ENCODE assay signal across 8 cellular contexts in the genomic region with DNA sequence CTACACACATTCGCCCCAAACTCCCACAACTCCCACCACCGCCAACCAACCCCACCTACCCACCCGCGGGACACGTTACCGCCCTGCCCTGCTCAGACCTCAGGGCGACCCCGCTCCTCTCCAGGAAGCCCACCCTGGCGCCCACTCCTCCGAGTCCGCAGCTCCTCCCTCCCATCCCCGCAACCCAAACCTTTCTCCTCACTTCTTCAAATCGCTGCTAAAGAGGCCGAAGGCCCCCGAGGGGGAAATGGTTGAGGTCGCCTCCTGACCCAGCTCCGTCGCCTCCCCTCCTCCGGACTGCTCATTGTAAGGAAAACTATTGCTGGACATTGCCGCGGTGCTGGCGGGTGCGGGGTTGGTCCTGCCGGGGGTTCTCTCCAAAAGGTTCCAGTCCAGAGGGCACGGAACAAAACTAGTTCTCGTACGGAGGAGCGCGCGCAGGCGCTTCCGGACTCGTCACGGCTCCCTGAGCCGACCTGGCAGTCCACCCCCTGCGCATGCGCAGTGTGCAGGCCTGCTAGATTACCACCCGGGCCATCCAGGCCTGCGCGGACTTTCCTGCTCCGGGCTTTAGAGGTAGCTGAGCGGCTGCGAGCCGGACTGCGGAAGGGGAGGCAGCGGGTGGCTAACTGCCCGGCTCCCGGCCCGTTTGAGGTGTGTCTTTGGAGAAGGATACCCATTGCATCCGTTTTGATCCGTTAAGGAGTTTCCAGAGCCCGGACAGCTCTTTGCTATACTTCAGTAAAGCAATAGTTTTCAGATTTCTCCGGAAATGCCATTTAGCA. TPM values are rescaled to one million over a fixed set of nuclear protein-coding genes. Genes with fewer than 3 reads are reported as not detected.
DNase-seq lines count a peak whose midpoint lies in the region; ATAC-seq, FAIRE-seq and TF ChIP-seq lines count a peak whose summit lies in the region.

A gene with protein sequence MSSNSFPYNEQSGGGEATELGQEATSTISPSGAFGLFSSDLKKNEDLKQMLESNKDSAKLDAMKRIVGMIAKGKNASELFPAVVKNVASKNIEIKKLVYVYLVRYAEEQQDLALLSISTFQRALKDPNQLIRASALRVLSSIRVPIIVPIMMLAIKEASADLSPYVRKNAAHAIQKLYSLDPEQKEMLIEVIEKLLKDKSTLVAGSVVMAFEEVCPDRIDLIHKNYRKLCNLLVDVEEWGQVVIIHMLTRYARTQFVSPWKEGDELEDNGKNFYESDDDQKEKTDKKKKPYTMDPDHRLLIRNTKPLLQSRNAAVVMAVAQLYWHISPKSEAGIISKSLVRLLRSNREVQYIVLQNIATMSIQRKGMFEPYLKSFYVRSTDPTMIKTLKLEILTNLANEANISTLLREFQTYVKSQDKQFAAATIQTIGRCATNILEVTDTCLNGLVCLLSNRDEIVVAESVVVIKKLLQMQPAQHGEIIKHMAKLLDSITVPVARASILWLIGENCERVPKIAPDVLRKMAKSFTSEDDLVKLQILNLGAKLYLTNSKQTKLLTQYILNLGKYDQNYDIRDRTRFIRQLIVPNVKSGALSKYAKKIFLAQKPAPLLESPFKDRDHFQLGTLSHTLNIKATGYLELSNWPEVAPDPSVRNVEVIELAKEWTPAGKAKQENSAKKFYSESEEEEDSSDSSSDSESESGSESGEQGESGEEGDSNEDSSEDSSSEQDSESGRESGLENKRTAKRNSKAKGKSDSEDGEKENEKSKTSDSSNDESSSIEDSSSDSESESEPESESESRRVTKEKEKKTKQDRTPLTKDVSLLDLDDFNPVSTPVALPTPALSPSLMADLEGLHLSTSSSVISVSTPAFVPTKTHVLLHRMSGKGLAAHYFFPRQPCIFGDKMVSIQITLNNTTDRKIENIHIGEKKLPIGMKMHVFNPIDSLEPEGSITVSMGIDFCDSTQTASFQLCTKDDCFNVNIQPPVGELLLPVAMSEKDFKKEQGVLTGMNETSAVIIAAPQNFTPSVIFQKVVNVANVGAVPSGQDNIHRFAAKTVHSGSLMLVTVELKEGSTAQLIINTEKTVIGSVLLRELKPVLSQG (minus strand): TSS at position 449 of the 785 bp plus-strand sequence. CDS start 119 bp downstream, at position 330.

- H3K4me2 ChIP-seq in OCI-LY3 (ENCODE audit: low read length) = peak within 1 kb of the TSS; percentile 100

- WGBS in mesodermal cell (ENCODE audit: insufficient coverage in 2 of 2), 2 experiments = 0% methylated on average over 41 to 48 of the region's 53 CpGs

- H3K79me2 ChIP-seq in OCI-LY3 (ENCODE audit: low read length) = peaks cover 28% of the 10 kb centered on the region

- no peaks in the 10 kb centered on the region for H4K20me1 ChIP-seq in OCI-LY3 (ENCODE audit: insufficient read depth, low read length)

- H3K4me1 ChIP-seq in OCI-LY3 (ENCODE audit: low read length) (peaks cover 5% of the 10 kb centered on the region; the same call in 1 of the 2 replicates), mesodermal cell (ENCODE audit: control insufficient read depth, insufficient read depth, low read length, poor library complexity, severe bottlenecking) (peaks cover 2% of the 10 kb centered on the region)

- peak within 1 kb of the TSS; percentile 95 for H3K9ac ChIP-seq in OCI-LY3 (ENCODE audit: low read length)

- no peaks in the 10 kb centered on the region; the same call in 1 of the 2 replicates for H3K27me3 ChIP-seq in OCI-LY3 (ENCODE audit: low read depth, low read length)

- TF ChIP-seq CTCF in OCI-LY3 (IDR thresholded peaks at IDR 0.05; ENCODE audit: low read depth, low read length) = no peak

- peak; percentile 86 for ATAC-seq in GM21515 (IDR thresholded peaks at IDR 0.05; ENCODE audit: unreplicated experiment)

- H3K27ac ChIP-seq in OCI-LY3 (ENCODE audit: low read length) = peak within 1 kb of the TSS; percentile 65
- H3K27ac ChIP-seq in mesodermal cell (ENCODE audit: low read depth, low read length, severe bottlenecking) = peak within 1 kb of the TSS; percentile 91

- DNase-seq in D341Med (ENCODE audit: low spot score) (peak; percentile 98), HuH-7 (ENCODE audit: low spot score) (peak; percentile 91)
- DNase-seq in activated CD8-positive, alpha-beta memory T cell treated with anti-CD3 and anti-CD28 coated beads, Interleukin-2, amount 50 U/mL, for 48 hours = peak; percentile 99
- DNase-seq in stimulated activated CD8-positive, alpha-beta memory T cell treated with anti-CD3 and anti-CD28 coated beads, Interleukin-15, amount 100 ng/mL, for 4 hours (ENCODE audit: low read depth in 2 of 2) = peak; percentile 94 to 97

- no peaks in the 10 kb centered on the region for H3K9me3 ChIP-seq in OCI-LY3 (ENCODE audit: insufficient read depth, low read length)
- H3K9me3 ChIP-seq in mesodermal cell (ENCODE audit: control insufficient read depth, low read length) = no peaks in the 10 kb centered on the region

- peak; percentile 95 for FAIRE-seq in endometrium (lab: Jason Lieb, UNC)

- H2AFZ ChIP-seq in OCI-LY3 (ENCODE audit: low read depth, low read length) = peak within 1 kb of the TSS; percentile 97

- H3K4me3 ChIP-seq in OCI-LY3 (ENCODE audit: low read length) (peak within 1 kb of the TSS; percentile 97), mesodermal cell (ENCODE audit: extremely low read depth, insufficient read depth, low read length, poor library complexity, severe bottlenecking) (peak within 1 kb of the TSS; percentile 73)

- no peaks in the 10 kb centered on the region for H3K36me3 ChIP-seq in OCI-LY3 (replicated peaks; ENCODE audit: low read depth, low read length)
- no peaks in the 10 kb centered on the region for H3K36me3 ChIP-seq in mesodermal cell (ENCODE audit: control insufficient read depth, insufficient read depth, low read length)

RNA-seq across cellular contexts. Expression of the gene that starts here (rescaled TPM):
- polyA plus RNA-seq in mesodermal cell (2013, experiment 1 of 2) = 68.0 TPM
- 75.7 TPM for polyA plus RNA-seq in mesodermal cell (2013, experiment 2 of 2)

Comparison
In these comparisons a context has a peak if more than half of its experiments do, and no peak if none do; other contexts are left out.
1. Peak in every context shown above with its lines: DNase-seq, ATAC-seq, H3K4me3 ChIP-seq and H3K27ac ChIP-seq.